In the genomic region with DNA sequence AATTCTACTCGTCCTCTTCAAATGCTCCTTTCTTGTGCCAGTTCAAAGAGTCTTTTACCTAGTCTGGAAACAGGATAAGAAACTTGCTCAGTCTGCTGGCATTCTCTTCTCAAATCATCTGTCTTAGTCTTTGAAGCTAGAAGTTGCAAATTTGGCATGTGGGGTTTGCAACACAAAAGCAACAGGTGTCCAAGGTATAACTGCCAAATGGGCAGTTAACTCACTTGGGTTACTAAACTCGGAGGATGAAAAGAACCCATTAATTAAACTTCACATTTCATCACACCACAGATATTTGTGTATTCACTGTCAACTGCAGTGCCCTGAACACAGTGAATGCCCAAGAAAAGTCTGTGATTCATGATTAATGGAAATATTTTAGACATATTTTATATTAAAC, we compare ENCODE assay signal across 20 cellular contexts.
"Had no signal": no experiment of that assay in that cellular context is flagged by ENCODE, and none has a peak within 500 bp of the region (broad histone marks: within the 10 kb centered on the region; RNA-seq: fewer than 3 reads in every experiment).

No MANE protein-coding gene starts in this region.

- H3K36me3 ChIP-seq: MG63 had no signal

- ATAC-seq: Panc1, PC-3, SK-N-SH treated with all-trans-retinoic acid at 6 μM for 48 hours had no signal

- H3K4me3 ChIP-seq: MG63 had no signal

- H3K27ac ChIP-seq: RWPE1 had no signal

- H3K27me3 ChIP-seq: MG63 had no signal

- DNase-seq: Karpas-422, KG1, MG63, NCI-H1092 treated with DMSO at 0.1 percent for 48 hours, NCI-H1436, NCI-H187, NCI-H2029, NCI-H2081 treated with DMSO at 0.1 percent for 48 hours, NCI-H2171, NCI-H226, NCI-H446, NCI-H510A, NCI-H524 treated with DMSO at 0.1 percent for 48 hours, NCI-H69, NCI-H774, PC-3, SHP77 had no signal
